In the genomic region with DNA sequence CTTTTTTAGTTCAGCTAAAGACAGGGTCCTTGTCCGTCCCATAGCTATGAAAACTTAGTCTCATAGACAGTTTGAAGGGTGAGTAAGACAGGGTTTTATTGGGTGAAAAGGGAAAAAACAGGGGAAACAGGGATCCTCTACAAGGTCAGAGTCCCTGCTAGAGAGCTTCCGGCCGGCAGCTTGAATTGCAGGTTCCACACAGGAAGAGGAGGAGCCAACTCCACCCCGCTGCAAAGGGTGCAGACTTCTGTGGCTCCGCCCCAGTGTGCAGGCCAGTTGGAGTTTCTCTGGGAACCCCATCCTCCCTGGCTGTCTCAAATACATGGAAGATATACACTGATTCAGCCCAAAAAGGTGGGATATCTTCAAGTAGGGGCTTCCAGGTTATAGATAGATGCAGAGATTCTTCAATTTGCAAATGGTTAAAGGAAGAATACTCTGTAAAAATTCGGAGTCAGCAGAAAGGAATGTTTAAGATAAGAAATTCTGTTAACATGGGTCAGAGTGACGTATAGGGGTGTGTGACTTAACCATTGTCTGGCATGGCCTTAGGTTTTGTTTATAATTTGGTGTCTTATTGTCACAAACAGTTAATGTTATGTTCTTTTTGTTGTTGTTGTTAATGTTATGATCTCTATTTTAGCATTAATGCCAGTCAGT, we compare ENCODE assay signal across 1 cellular context.
TF ChIP-seq lines count a peak whose summit lies in the region.

No MANE protein-coding gene starts in this region.

TF ChIP-seq in GM23338, 12 proteins besides CTCF, POLR2A, EP300 and RAD21 (continued from another document):
- TF ChIP-seq EZH2phosphoT487 (IDR thresholded peaks at IDR 0.05; ENCODE audit: unreplicated experiment) = no peak
- no peak for TF ChIP-seq EZH2 (IDR thresholded peaks at IDR 0.05; ENCODE audit: low read depth, unreplicated experiment)
- TF ChIP-seq POLR2AphosphoS5 (IDR thresholded peaks at IDR 0.05; ENCODE audit: low read depth) = peak; percentile 35; the same call in 1 of the 2 replicates
